ENCODE assay signal across 8 cellular contexts in the genomic region with DNA sequence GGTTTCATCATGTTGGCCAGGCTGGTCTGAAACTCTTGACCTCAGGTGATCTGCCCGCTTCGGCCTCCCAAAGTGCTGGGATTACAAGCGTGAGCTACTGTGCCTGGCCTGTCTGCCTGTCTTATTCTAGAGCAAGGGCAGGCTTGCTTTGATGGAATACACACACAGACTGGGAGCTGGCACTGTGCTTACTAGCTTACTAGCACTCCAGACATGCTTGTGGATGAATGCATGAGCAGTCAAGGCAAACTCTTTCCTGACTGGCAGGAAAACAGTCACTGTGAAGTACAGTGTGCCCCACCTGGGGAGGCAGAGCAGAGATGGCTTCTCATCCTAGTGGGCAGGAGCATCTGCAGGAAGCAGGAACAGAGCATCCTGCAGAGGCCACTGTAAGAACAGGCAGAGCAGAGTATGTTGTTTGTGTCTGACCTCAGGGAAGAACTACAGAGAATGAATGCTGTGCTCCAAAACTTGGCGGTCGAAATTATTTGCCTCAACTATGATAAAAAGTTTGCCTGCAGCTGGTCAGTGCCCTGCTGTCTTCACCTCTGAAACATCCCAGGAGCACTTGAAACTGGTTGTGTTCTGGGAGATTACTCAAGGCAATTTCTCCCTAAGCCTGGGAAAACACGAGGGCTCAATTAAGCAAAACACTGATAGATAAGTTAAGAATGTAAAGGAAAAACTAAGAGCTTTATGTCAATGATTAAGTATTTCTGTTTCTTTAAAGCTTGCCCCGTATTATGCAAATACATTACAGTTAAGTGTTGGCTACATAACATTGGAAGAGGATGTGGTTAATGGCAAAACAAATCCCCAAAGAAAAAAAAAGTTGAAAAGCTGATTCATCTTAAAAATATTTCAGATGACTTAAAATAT.
A peak's percentile ranks its signal among the peaks of the same experiment; 100 is the strongest.
DNase-seq lines count a peak whose midpoint lies in the region; ATAC-seq and TF ChIP-seq lines count a peak whose summit lies in the region.

No MANE protein-coding gene starts in this region.

- H2AFZ ChIP-seq in GM23338 (peak overlapping the region; percentile 2; the same call in 1 of the 2 replicates), smooth muscle cell (ENCODE audit: low read depth) (no peak overlapping the region)

- WGBS in smooth muscle cell (ENCODE audit: low lambda C conversion rate) = 10% methylated on average over 7 of the region's 7 CpGs

- peaks cover 7% of the 10 kb centered on the region for H3K4me1 Mint-ChIP-seq in GM23338

- H3K9me3 ChIP-seq in SJSA1 (replicated peaks) = no peaks in the 10 kb centered on the region
- no peaks in the 10 kb centered on the region for H3K9me3 ChIP-seq in smooth muscle cell (replicated peaks; ENCODE audit: low read depth)

- H3K4me3 Mint-ChIP-seq in GM23338 = no peak overlapping the region

- ATAC-seq in GM23338 = peak; percentile 85
- ATAC-seq in GM21619 (IDR thresholded peaks at IDR 0.05; ENCODE audit: unreplicated experiment) = no peak
- no peak for ATAC-seq in GM21737 (IDR thresholded peaks at IDR 0.05; ENCODE audit: unreplicated experiment)
- no peak for ATAC-seq in activated CD4-positive, CD25-positive, alpha-beta regulatory T cell treated with anti-CD3 and anti-CD28 coated beads, Interleukin-2, amount 50 U/mL, for 24 hours

- H3K36me3 Mint-ChIP-seq in GM23338 (ENCODE audit: low read depth) = no peaks in the 10 kb centered on the region

- no peak overlapping the region for H3K9ac ChIP-seq in smooth muscle cell (ENCODE audit: low read depth)

- H3K4me3 ChIP-seq in GM23338 (no peak overlapping the region), SJSA1 (no peak overlapping the region), smooth muscle cell (no peak overlapping the region)

- no peak overlapping the region for H3K27ac Mint-ChIP-seq in GM23338

- peak in 1 of 2 experiments; percentile 53; a peak in 2 of 4 replicates for TF ChIP-seq CTCF in GM23338 (conservative IDR thresholded peaks at IDR 0.05; ENCODE audit: low read depth in 2 of 2)
- TF ChIP-seq CTCF in smooth muscle cell (IDR thresholded peaks at IDR 0.05; ENCODE audit: borderline replicate concordance, insufficient read depth, poor library complexity, severe bottlenecking) = peak; percentile 21

- H4K20me1 ChIP-seq in GM23338 (replicated peaks; ENCODE audit: insufficient read depth) (no peaks in the 10 kb centered on the region), smooth muscle cell (ENCODE audit: low read depth) (no peaks in the 10 kb centered on the region)

- H3K36me3 ChIP-seq in GM23338 (ENCODE audit: insufficient read depth) (no peaks in the 10 kb centered on the region), SJSA1 (no peaks in the 10 kb centered on the region), smooth muscle cell (ENCODE audit: low read depth) (no peaks in the 10 kb centered on the region)

- no peaks in the 10 kb centered on the region for H3K27me3 ChIP-seq in GM23338 (ENCODE audit: insufficient read depth)
- H3K27me3 ChIP-seq in SJSA1 (replicated peaks) = no peaks in the 10 kb centered on the region
- no peaks in the 10 kb centered on the region for H3K27me3 ChIP-seq in smooth muscle cell (ENCODE audit: low read depth)

- peaks cover 4% of the 10 kb centered on the region for H3K27me3 Mint-ChIP-seq in GM23338 (ENCODE audit: insufficient read depth, low read depth, poor library complexity)

- no peak overlapping the region for H3K4me2 ChIP-seq in GM23338
- H3K4me2 ChIP-seq in smooth muscle cell = peak overlapping the region; percentile 5

- DNase-seq in GM23338 (ENCODE audit: low spot score) (peak; percentile 21), SJSA1 (ENCODE audit: low read depth in 1 of 2, low spot score in 2 of 2) (peak in 1 of 2 experiments; percentile 72), glomerular visceral epithelial cell (ENCODE audit: extremely low spot score) (peak; percentile 92), smooth muscle cell (lab: John Stamatoyannopoulos, UW; ENCODE audit: unreplicated experiment) (peak; percentile 19)
- no peak for DNase-seq in activated CD8-positive, alpha-beta memory T cell treated with anti-CD3 and anti-CD28 coated beads, Interleukin-2, amount 50 U/mL, for 48 hours

- H3K79me2 ChIP-seq in GM23338 (replicated peaks; ENCODE audit: insufficient read depth) (no peaks in the 10 kb centered on the region), smooth muscle cell (ENCODE audit: low read depth) (no peaks in the 10 kb centered on the region)

- H3K27ac ChIP-seq in GM23338 (ENCODE audit: low read depth) = no peak overlapping the region
- peak overlapping the region; percentile 67 for H3K27ac ChIP-seq in SJSA1
- H3K27ac ChIP-seq in smooth muscle cell (ENCODE audit: low read depth) = peak overlapping the region; percentile 84

- H3K4me1 ChIP-seq in GM23338 (ENCODE audit: insufficient read depth) = no peaks in the 10 kb centered on the region
- peaks cover 37% of the 10 kb centered on the region for H3K4me1 ChIP-seq in SJSA1 (replicated peaks)
- no peaks in the 10 kb centered on the region for H3K4me1 ChIP-seq in smooth muscle cell (ENCODE audit: low read depth)

- H3F3A ChIP-seq in GM23338 (replicated peaks; ENCODE audit: low read depth) (no peaks in the 10 kb centered on the region), smooth muscle cell (ENCODE audit: low read depth) (peaks cover 24% of the 10 kb centered on the region)

- H3K9me3 Mint-ChIP-seq in GM23338 = no peaks in the 10 kb centered on the region

- no peaks in the 10 kb centered on the region for H3K9me2 ChIP-seq in GM23338 (ENCODE audit: insufficient read depth)

TF ChIP-seq in GM23338, 12 proteins besides CTCF, POLR2A, EP300 and RAD21 (continues in another document):
- TF ChIP-seq ZNF462 (CRISPR knock-in tag; IDR thresholded peaks at IDR 0.05) (no peak), ETS1 (IDR thresholded peaks at IDR 0.05) (no peak), CREB1 (CRISPR knock-in tag; IDR thresholded peaks at IDR 0.05; ENCODE audit: low read depth) (no peak), STAT1 (IDR thresholded peaks at IDR 0.05; ENCODE audit: unreplicated experiment) (no peak), POLR2AphosphoS5 (IDR thresholded peaks at IDR 0.05; ENCODE audit: low read depth) (no peak)
